8 cellular contexts compared by ENCODE assay signal in genomic region chr2:178479275-178479616, GRCh38. TPM values are rescaled to one million over a fixed set of nuclear protein-coding genes. Genes with fewer than 3 reads are reported as not detected.
DNase-seq lines count a peak whose midpoint lies in the region; ATAC-seq and TF ChIP-seq lines count a peak whose summit lies in the region.

No MANE protein-coding gene starts in this region.

- intact Hi-C loops in right cardiac atrium (cut with DNase I) (loop anchor here in 1 of 4 donors (2.0 kb wide), 1 partner anchor 28 kb away; the partner anchor contains the start of genes PJVK and PRKRA), Right ventricle myocardium superior (cut with DNase I) (no loop called here), body of pancreas (cut with DNase I) (no loop called here)

- no peak for ATAC-seq in right cardiac atrium
- ATAC-seq in Right ventricle myocardium superior (ENCODE audit: poor library complexity) = no peak
- no peak for ATAC-seq in body of pancreas
- no peak for ATAC-seq in left lobe of liver
- no peak for ATAC-seq in GM19328 (IDR thresholded peaks at IDR 0.05; ENCODE audit: unreplicated experiment)

- TF ChIP-seq CTCF in body of pancreas (IDR thresholded peaks at IDR 0.05) = peak in 1 of 7 experiments; percentile 6

- H3K4me3 ChIP-seq in right cardiac atrium (ENCODE audit: low read length) = peak overlapping the region; percentile 92
- H3K4me3 ChIP-seq in body of pancreas = peak overlapping the region in 1 of 2 donors; percentile 60
- peak overlapping the region; percentile 87 for H3K4me3 ChIP-seq in mononuclear cell (ENCODE audit: low read length)

- H3K27me3 ChIP-seq in right cardiac atrium (ENCODE audit: control insufficient read depth, insufficient read depth) (no peaks in the 10 kb centered on the region), body of pancreas (no peaks in the 10 kb centered on the region), mononuclear cell (ENCODE audit: insufficient read depth, low read length) (no peaks in the 10 kb centered on the region)

- H3K4me1 ChIP-seq in right cardiac atrium (ENCODE audit: control insufficient read depth, insufficient read depth, low read length) (peaks cover 9% of the 10 kb centered on the region), body of pancreas (peaks cover 44% of the 10 kb centered on the region), mononuclear cell (ENCODE audit: insufficient read depth, low read length) (peaks cover 42% of the 10 kb centered on the region)

- DNase-seq in right cardiac atrium (no peak), Right ventricle myocardium superior (no peak), body of pancreas (no peak), glomerular visceral epithelial cell (ENCODE audit: extremely low spot score) (no peak), left lobe of liver (ENCODE audit: low spot score) (no peak), mesenteric fat pad (ENCODE audit: low spot score) (no peak)

- H3K9me3 ChIP-seq in right cardiac atrium (ENCODE audit: control insufficient read depth, low read length) (no peaks in the 10 kb centered on the region), body of pancreas (no peaks in the 10 kb centered on the region), mononuclear cell (ENCODE audit: low read depth, low read length) (no peaks in the 10 kb centered on the region)

- no peaks in the 10 kb centered on the region for H3K36me3 ChIP-seq in body of pancreas (replicated peaks in 1 of 2; ENCODE audit: insufficient read depth in 1 of 2, low read depth in 2 of 2)

- 56% methylated on average over 4 of the region's 4 CpGs for WGBS in right cardiac atrium
- 46 to 51% methylated on average over 4 of the region's 4 CpGs for WGBS in body of pancreas, 2 donors

- H3K27ac ChIP-seq in right cardiac atrium (ENCODE audit: low read length) = peak overlapping the region; percentile 99
- peak overlapping the region; percentile 92 to 98 (median 96) for H3K27ac ChIP-seq in body of pancreas

- TF ChIP-seq POLR2A in body of pancreas (IDR thresholded peaks at IDR 0.05) = no peak

RNA-seq across cellular contexts. Expression of gene FKBP7, which starts 0.8 kb away (rescaled TPM):
- total RNA-seq in right cardiac atrium (10 to 100 TPM; 10.7 to 15.6 (median 12.8) TPM), Right ventricle myocardium superior (6.5 TPM), body of pancreas (1 to 10 TPM; 2.9 to 4.6 TPM), mononuclear cell (0.21 TPM), left lobe of liver (3.4 TPM), mesenteric fat pad (5.5 TPM)
- 11.7 TPM for polyA plus RNA-seq in right cardiac atrium

RNA-seq across cellular contexts. Expression of gene PLEKHA3, which starts 1.0 kb away (rescaled TPM):
- 10 to 100 TPM; 44.5 to 69.9 (median 47.3) TPM for total RNA-seq in right cardiac atrium
- 5.3 TPM for polyA plus RNA-seq in right cardiac atrium
- total RNA-seq in Right ventricle myocardium superior = 32.2 TPM
- total RNA-seq in body of pancreas = 1 to 10 TPM; 5.3 to 6.5 TPM
- 17.6 TPM for total RNA-seq in mononuclear cell
- 13.3 TPM for total RNA-seq in left lobe of liver
- total RNA-seq in mesenteric fat pad = 35.4 TPM

RNA-seq across cellular contexts. Expression of gene PJVK, which starts 28.1 kb away (rescaled TPM):
- 1 to 10 TPM; 1.9 to 2.4 (median 2.0) TPM for total RNA-seq in right cardiac atrium
- polyA plus RNA-seq in right cardiac atrium = 2.0 TPM
- total RNA-seq in Right ventricle myocardium superior = 1.0 TPM
- total RNA-seq in body of pancreas = 1 to 10 TPM in 1 of 2 donors, not detected in 1; 4.2 TPM
- total RNA-seq in mononuclear cell = 1.2 TPM
- 1.8 TPM for total RNA-seq in left lobe of liver
- 2.1 TPM for total RNA-seq in mesenteric fat pad

RNA-seq across cellular contexts. Expression of gene PRKRA, which starts 28.3 kb away (rescaled TPM):
- total RNA-seq in right cardiac atrium (10 to 100 TPM; 36.6 to 43.9 (median 37.8) TPM), Right ventricle myocardium superior (42.7 TPM), body of pancreas (10 to 100 TPM; 21.5 to 35.9 TPM), mononuclear cell (89.5 TPM), left lobe of liver (16.4 TPM), mesenteric fat pad (42.6 TPM)
- 35.5 TPM for polyA plus RNA-seq in right cardiac atrium
